37 cellular contexts compared by ENCODE assay signal in the genomic region with DNA sequence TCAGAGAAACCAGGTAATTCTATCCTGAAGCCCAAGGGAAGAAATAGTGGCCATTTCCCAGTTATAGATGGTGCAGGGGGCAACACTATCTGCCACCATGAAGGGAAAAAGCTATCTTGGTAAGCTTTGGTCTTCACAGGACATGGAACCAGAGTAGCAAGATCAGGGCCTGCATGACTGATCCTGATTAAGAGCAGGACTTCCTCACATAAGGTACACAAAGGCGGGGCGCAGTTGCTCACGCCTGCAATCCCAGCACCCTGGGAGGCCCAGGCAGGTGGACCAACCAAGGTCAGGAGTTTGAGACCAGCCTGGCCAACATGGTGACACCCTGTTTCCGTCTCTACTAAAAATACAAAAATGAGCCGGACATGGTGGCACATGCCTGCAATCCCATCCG.
"Had no signal": no experiment of that assay in that cellular context is flagged by ENCODE, and none has a peak within 500 bp of the region (broad histone marks: within the 10 kb centered on the region; RNA-seq: fewer than 3 reads in every experiment).

No MANE protein-coding gene starts in this region.

- H3K27ac Mint-ChIP-seq: activated B cell treated with CpG ODN at 0.5 μM for 24 hours; activated CD4-positive, alpha-beta memory T cell treated with anti-CD3 and anti-CD28 coated beads for 36 hours; activated CD4-positive, alpha-beta T cell treated with anti-CD3 and anti-CD28 coated beads, Interleukin-2, amount 10 ng/mL, durations not matched to agents 24 days and 14 days; activated CD8-positive, alpha-beta T cell treated with anti-CD3 and anti-CD28 coated beads for 36 hours; activated naive CD4-positive, alpha-beta T cell treated with anti-CD3 and anti-CD28 coated beads for 36 hours; activated naive CD4-positive, alpha-beta T cell treated with anti-CD3 and anti-CD28 coated beads, Interleukin-2, amount 50 U/mL, for 72 hours; activated naive CD8-positive, alpha-beta T cell treated with anti-CD3 and anti-CD28 coated beads for 36 hours; activated T-cell treated with anti-CD3 and anti-CD28 coated beads, Interleukin-2, amount 50 U/mL, for 72 hours; activated T-helper 1 cell treated with anti-CD3 and anti-CD28 coated beads, Interleukin-12 subunit alpha, Interleukin-12 subunit beta, Interleukin-2, Interleukin-4 antibody, amounts not matched to agents 30 ng/mL and 10 ng/mL and 1 ng/mL, durations not matched to agents 14 hours and 24 hours and 36 hours; activated T-helper 17 cell treated with anti-CD3 and anti-CD28 coated beads, Interleukin-2, amount 50 U/mL, for 72 hours; T-helper 1 cell treated with Interleukin-12 subunit alpha and Interleukin-12 subunit beta and Interleukin-4 antibody, amounts not matched to agents 30 μg/mL and 1 μg/mL, for 36 hours; T-helper 2 cell treated with Interferon-gamma antibody and Interleukin-4, amounts not matched to agents 5 μg/mL and 100 μg/mL, for 36 hours had no signal

- H3K27me3 ChIP-seq: adrenal gland, body of pancreas, brain microvascular endothelial cell had no signal

- FAIRE-seq: astrocyte, TTC549 had no signal

- H3K27me3 Mint-ChIP-seq: activated B cell treated with CpG ODN at 0.5 μM for 24 hours; activated CD4-positive, alpha-beta memory T cell treated with anti-CD3 and anti-CD28 coated beads for 36 hours; activated CD4-positive, alpha-beta T cell treated with anti-CD3 and anti-CD28 coated beads, Interleukin-2, amount 10 ng/mL, durations not matched to agents 24 days and 14 days; activated CD8-positive, alpha-beta T cell treated with anti-CD3 and anti-CD28 coated beads for 36 hours; activated naive CD8-positive, alpha-beta T cell treated with anti-CD3 and anti-CD28 coated beads for 36 hours; activated T-helper 17 cell treated with anti-CD3 and anti-CD28 coated beads, Interleukin-2, amount 50 U/mL, for 72 hours had no signal

- H3K4me3 ChIP-seq: adrenal gland, body of pancreas, breast epithelium had no signal

- H3K9me3 Mint-ChIP-seq: activated B cell treated with CpG ODN at 0.5 μM for 24 hours; activated CD4-positive, alpha-beta memory T cell treated with anti-CD3 and anti-CD28 coated beads for 36 hours; activated CD4-positive, alpha-beta T cell treated with anti-CD3 and anti-CD28 coated beads, Interleukin-2, amount 10 ng/mL, durations not matched to agents 24 days and 14 days; activated CD8-positive, alpha-beta T cell treated with anti-CD3 and anti-CD28 coated beads for 36 hours; activated naive CD4-positive, alpha-beta T cell treated with anti-CD3 and anti-CD28 coated beads for 36 hours; activated naive CD4-positive, alpha-beta T cell treated with anti-CD3 and anti-CD28 coated beads, Interleukin-2, amount 50 U/mL, for 72 hours; activated naive CD8-positive, alpha-beta T cell treated with anti-CD3 and anti-CD28 coated beads for 36 hours; activated T-cell treated with anti-CD3 and anti-CD28 coated beads, Interleukin-2, amount 50 U/mL, for 4 hours; activated T-cell treated with anti-CD3 and anti-CD28 coated beads, Interleukin-2, amount 50 U/mL, for 72 hours; activated T-helper 1 cell treated with anti-CD3 and anti-CD28 coated beads, Interleukin-12 subunit alpha, Interleukin-12 subunit beta, Interleukin-2, Interleukin-4 antibody, amounts not matched to agents 30 ng/mL and 10 ng/mL and 1 ng/mL, durations not matched to agents 14 hours and 24 hours and 36 hours; activated T-helper 17 cell treated with anti-CD3 and anti-CD28 coated beads, Interleukin-2, amount 50 U/mL, for 72 hours; T-helper 1 cell treated with Interleukin-12 subunit alpha and Interleukin-12 subunit beta and Interleukin-4 antibody, amounts not matched to agents 30 μg/mL and 1 μg/mL, for 36 hours; T-helper 2 cell treated with Interferon-gamma antibody and Interleukin-4, amounts not matched to agents 5 μg/mL and 100 μg/mL, for 36 hours had no signal

- H3K36me3 Mint-ChIP-seq: activated CD4-positive, alpha-beta memory T cell treated with anti-CD3 and anti-CD28 coated beads for 36 hours; activated naive CD4-positive, alpha-beta T cell treated with anti-CD3 and anti-CD28 coated beads, Interleukin-2, amount 50 U/mL, for 72 hours; activated naive CD8-positive, alpha-beta T cell treated with anti-CD3 and anti-CD28 coated beads for 36 hours had no signal

- H3K4me3 Mint-ChIP-seq: activated B cell treated with CpG ODN at 0.5 μM for 24 hours; activated CD4-positive, alpha-beta memory T cell treated with anti-CD3 and anti-CD28 coated beads for 36 hours; activated CD4-positive, alpha-beta T cell treated with anti-CD3 and anti-CD28 coated beads, Interleukin-2, amount 10 ng/mL, durations not matched to agents 24 days and 14 days; activated CD8-positive, alpha-beta T cell treated with anti-CD3 and anti-CD28 coated beads for 36 hours; activated naive CD4-positive, alpha-beta T cell treated with anti-CD3 and anti-CD28 coated beads for 36 hours; activated naive CD8-positive, alpha-beta T cell treated with anti-CD3 and anti-CD28 coated beads for 36 hours; activated T-cell treated with anti-CD3 and anti-CD28 coated beads, Interleukin-2, amount 50 U/mL, for 4 hours; activated T-cell treated with anti-CD3 and anti-CD28 coated beads, Interleukin-2, amount 50 U/mL, for 72 hours; activated T-helper 1 cell treated with anti-CD3 and anti-CD28 coated beads, Interleukin-12 subunit alpha, Interleukin-12 subunit beta, Interleukin-2, Interleukin-4 antibody, amounts not matched to agents 30 ng/mL and 10 ng/mL and 1 ng/mL, durations not matched to agents 14 hours and 24 hours and 36 hours; activated T-helper 17 cell treated with anti-CD3 and anti-CD28 coated beads, Interleukin-2, amount 50 U/mL, for 72 hours; T-helper 1 cell treated with Interleukin-12 subunit alpha and Interleukin-12 subunit beta and Interleukin-4 antibody, amounts not matched to agents 30 μg/mL and 1 μg/mL, for 36 hours; T-helper 2 cell treated with Interferon-gamma antibody and Interleukin-4, amounts not matched to agents 5 μg/mL and 100 μg/mL, for 36 hours had no signal

- H3K4me1 ChIP-seq: body of pancreas, breast epithelium had no signal

- ATAC-seq: activated CD8-positive, alpha-beta T cell treated with anti-CD3 and anti-CD28 coated beads for 36 hours; activated naive CD4-positive, alpha-beta T cell treated with anti-CD3 and anti-CD28 coated beads, Interleukin-2, amount 50 U/mL, for 72 hours; activated T-cell treated with anti-CD3 and anti-CD28 coated beads, Interleukin-2, amount 50 U/mL, for 4 hours; activated T-cell treated with anti-CD3 and anti-CD28 coated beads, Interleukin-2, amount 50 U/mL, for 72 hours; activated T-helper 17 cell treated with anti-CD3 and anti-CD28 coated beads, Interleukin-2, amount 50 U/mL, for 72 hours; body of pancreas had no signal

- H3K36me3 ChIP-seq: adrenal gland, brain microvascular endothelial cell, breast epithelium had no signal

- H3K27ac ChIP-seq: adrenal gland, body of pancreas, brain microvascular endothelial cell, breast epithelium, VCaP had no signal

- H3K9me3 ChIP-seq: adrenal gland, body of pancreas, breast epithelium had no signal

- DNase-seq: activated B cell treated with CpG ODN at 0.5 μM for 24 hours; activated CD4-positive, alpha-beta memory T cell treated with anti-CD3 and anti-CD28 coated beads for 36 hours; activated CD4-positive, alpha-beta T cell treated with anti-CD3 and anti-CD28 coated beads for 4 hours; activated CD4-positive, alpha-beta T cell treated with anti-CD3 and anti-CD28 coated beads, Interleukin-2, amount 10 ng/mL, durations not matched to agents 24 days and 14 days; activated CD4-positive, alpha-beta T cell treated with anti-CD3 and anti-CD28 coated beads, Interleukin-2, amount 50 U/mL, for 1 hour; activated CD4-positive, alpha-beta T cell treated with anti-CD3 and anti-CD28 coated beads, Interleukin-2, amount 50 U/mL, for 4 hours; activated CD4-positive, CD25-positive, alpha-beta regulatory T cell treated with anti-CD3 and anti-CD28 coated beads, Interleukin-2, amount 50 U/mL, for 72 hours; activated CD8-positive, alpha-beta memory T cell treated with anti-CD3 and anti-CD28 coated beads, Interleukin-2, amount 50 U/mL, for 4 hours; activated CD8-positive, alpha-beta T cell treated with anti-CD3 and anti-CD28 coated beads for 36 hours; activated effector memory CD4-positive, alpha-beta T cell treated with anti-CD3 and anti-CD28 coated beads, Interleukin-2, amount 50 U/mL, for 16 hours; activated gamma-delta T cell treated with Interleukin-2 at 50 U/mL for 16 hours; activated naive CD4-positive, alpha-beta T cell; activated naive CD4-positive, alpha-beta T cell treated with anti-CD3 and anti-CD28 coated beads for 36 hours; activated naive CD4-positive, alpha-beta T cell treated with anti-CD3 and anti-CD28 coated beads, Interleukin-2, amount 50 U/mL, for 16 hours; activated naive CD8-positive, alpha-beta T cell treated with anti-CD3 and anti-CD28 coated beads for 36 hours; activated T-cell treated with anti-CD3 and anti-CD28 coated beads for 4 hours; activated T-cell treated with anti-CD3 and anti-CD28 coated beads, Interleukin-2, amount 50 U/mL, for 1 hour; activated T-cell treated with anti-CD3 and anti-CD28 coated beads, Interleukin-2, amount 50 U/mL, for 4 hours; activated T-cell treated with anti-CD3 and anti-CD28 coated beads, Interleukin-2, amount 50 U/mL, for 72 hours; adrenal gland; amniotic stem cell; aorta; body of pancreas; brain microvascular endothelial cell; central memory CD4-positive, alpha-beta T cell; T-helper 1 cell; T-helper 2 cell; T-helper 9 cell had no signal
